In genomic region chr9:91062281-91062680, GRCh38 we compare ENCODE assay signal across 1 cellular context.
TF ChIP-seq lines count a peak whose summit lies in the region.

No MANE protein-coding gene starts in this region.

TF ChIP-seq in liver, 16 proteins besides CTCF, POLR2A, EP300 and RAD21 (continued from another document):
- TF ChIP-seq RXRA (IDR thresholded peaks at IDR 0.05): peak; percentile 53 to 57
- no peak for TF ChIP-seq YY1 (IDR thresholded peaks at IDR 0.05)
- TF ChIP-seq HNF4A (conservative IDR thresholded peaks at IDR 0.05): no peak
